In genomic region chr20:31738729-31739549, GRCh38 we compare ENCODE assay signal across 8 cellular contexts. TPM values are rescaled to one million over a fixed set of nuclear protein-coding genes. Genes with fewer than 3 reads are reported as not detected.
A peak's percentile ranks its signal among the peaks of the same experiment; 100 is the strongest.
DNase-seq lines count a peak whose midpoint lies in the region; ATAC-seq, FAIRE-seq and TF ChIP-seq lines count a peak whose summit lies in the region.

Gene TPX2 (plus strand): TSS chr20:31739290. CDS start chr20:31757477, 18,187 bp downstream.

- H3K4me3 ChIP-seq in AG09309 (ENCODE audit: control insufficient read depth, low read depth, low read length) (peak within 1 kb of the TSS; percentile 67), bronchial epithelial cell (ENCODE audit: low read depth, low read length) (peak within 1 kb of the TSS; percentile 70), smooth muscle cell (peak within 1 kb of the TSS; percentile 77)

- DNase-seq in AG09309 (ENCODE audit: low read depth): peak; percentile 86
- DNase-seq in NCI-H2196 treated with DMSO at 0.1 percent for 48 hours (lab: John Stamatoyannopoulos, UW; ENCODE audit: unreplicated experiment): peak; percentile 98
- peak; percentile 95 for DNase-seq in bronchial epithelial cell (ENCODE audit: low read depth)
- DNase-seq in iPS-NIHi11 (ENCODE audit: low spot score): peak; percentile 98
- DNase-seq in smooth muscle cell (lab: John Stamatoyannopoulos, UW; ENCODE audit: unreplicated experiment): peak; percentile 66

- peak within 1 kb of the TSS; percentile 93 for H2AFZ ChIP-seq in smooth muscle cell (ENCODE audit: low read depth)

- ATAC-seq in GM18907 (IDR thresholded peaks at IDR 0.05; ENCODE audit: unreplicated experiment) (peak; percentile 94), HG03139 (IDR thresholded peaks at IDR 0.05; ENCODE audit: unreplicated experiment) (peak; percentile 97)

- H4K20me1 ChIP-seq in smooth muscle cell (ENCODE audit: low read depth): no peaks in the 10 kb centered on the region

- TF ChIP-seq CTCF in AG09309 (IDR thresholded peaks at IDR 0.05; ENCODE audit: control insufficient read depth, insufficient read depth, low read depth, low read length, missing control alignments) (peak; percentile 21), VCaP (conservative IDR thresholded peaks at IDR 0.05) (peak; percentile 30), bronchial epithelial cell (IDR thresholded peaks at IDR 0.05; ENCODE audit: insufficient read depth, low read length, severe bottlenecking) (peak; percentile 36), smooth muscle cell (IDR thresholded peaks at IDR 0.05; ENCODE audit: borderline replicate concordance, insufficient read depth, poor library complexity, severe bottlenecking) (no peak)

- H3K27ac ChIP-seq in VCaP: peak within 1 kb of the TSS; percentile 93
- H3K27ac ChIP-seq in smooth muscle cell (ENCODE audit: low read depth): peak within 1 kb of the TSS; percentile 52

- H3K4me2 ChIP-seq in smooth muscle cell: peak within 1 kb of the TSS; percentile 94

- H3K9ac ChIP-seq in smooth muscle cell (ENCODE audit: low read depth): peak within 1 kb of the TSS; percentile 72

- H3K36me3 ChIP-seq in bronchial epithelial cell (ENCODE audit: control insufficient read depth, insufficient read depth, low read length): no peaks in the 10 kb centered on the region
- H3K36me3 ChIP-seq in smooth muscle cell (ENCODE audit: low read depth): no peaks in the 10 kb centered on the region

- H3F3A ChIP-seq in smooth muscle cell (ENCODE audit: low read depth): no peaks in the 10 kb centered on the region

- no peaks in the 10 kb centered on the region for H3K27me3 ChIP-seq in bronchial epithelial cell (ENCODE audit: control insufficient read depth, insufficient read depth, low read length)
- H3K27me3 ChIP-seq in smooth muscle cell (ENCODE audit: low read depth): no peaks in the 10 kb centered on the region

- peaks cover 11% of the 10 kb centered on the region for H3K4me1 ChIP-seq in smooth muscle cell (ENCODE audit: low read depth)

- WGBS in smooth muscle cell (ENCODE audit: low lambda C conversion rate): under 1% methylated on average over 54 of the region's 54 CpGs

- H3K9me3 ChIP-seq in smooth muscle cell (replicated peaks; ENCODE audit: low read depth): no peaks in the 10 kb centered on the region

- FAIRE-seq in bronchial epithelial cell (lab: Jason Lieb, UNC): no peak

- peaks cover 43% of the 10 kb centered on the region for H3K79me2 ChIP-seq in smooth muscle cell (ENCODE audit: low read depth)

RNA-seq across cellular contexts. Expression of gene TPX2, which starts in this region (rescaled TPM):
- total RNA-seq in bronchial epithelial cell: 1.3 and 1.8 TPM in 2 replicates
- total RNA-seq in smooth muscle cell: 24.5 and 28.3 TPM in 2 replicates
- 18.7 and 21.7 TPM in 2 replicates for polyA plus RNA-seq in smooth muscle cell

Comparison
In these comparisons a context has a peak if more than half of its experiments do, and no peak if none do; other contexts are left out.
1. Peak in every context shown above with its lines: DNase-seq, ATAC-seq, H3K4me3 ChIP-seq and H3K27ac ChIP-seq.